ENCODE assay signal across 1 cellular context in genomic region chr11:119218141-119218878, GRCh38.
TF ChIP-seq lines count a peak whose summit lies in the region.

No MANE protein-coding gene starts in this region.

TF ChIP-seq in endothelial cell of umbilical vein, 7 proteins besides CTCF, POLR2A, EP300 and RAD21:
- no peak for TF ChIP-seq MYC (IDR thresholded peaks at IDR 0.05; ENCODE audit: low read depth, low read length)
- peak; percentile 63 for TF ChIP-seq POLR2AphosphoS5 (IDR thresholded peaks at IDR 0.05; ENCODE audit: insufficient read depth, low read depth, low read length)
- peak; percentile 75 for TF ChIP-seq GATA2 (IDR thresholded peaks at IDR 0.05; ENCODE audit: insufficient read depth, insufficient read length, low read depth, low read length)
- TF ChIP-seq JUN (IDR thresholded peaks at IDR 0.05; ENCODE audit: borderline replicate concordance, insufficient read depth, insufficient read length, low read depth): peak; percentile 75
- TF ChIP-seq EZH2 (IDR thresholded peaks at IDR 0.05; ENCODE audit: borderline replicate concordance, low read depth, low read length, severe bottlenecking): no peak
- no peak for TF ChIP-seq MAX (IDR thresholded peaks at IDR 0.05; ENCODE audit: insufficient read depth, insufficient read length)
- TF ChIP-seq FOS (IDR thresholded peaks at IDR 0.05; ENCODE audit: borderline replicate concordance, insufficient read depth, low read length): peak; percentile 97
